ENCODE assay signal across 31 cellular contexts in the genomic region with DNA sequence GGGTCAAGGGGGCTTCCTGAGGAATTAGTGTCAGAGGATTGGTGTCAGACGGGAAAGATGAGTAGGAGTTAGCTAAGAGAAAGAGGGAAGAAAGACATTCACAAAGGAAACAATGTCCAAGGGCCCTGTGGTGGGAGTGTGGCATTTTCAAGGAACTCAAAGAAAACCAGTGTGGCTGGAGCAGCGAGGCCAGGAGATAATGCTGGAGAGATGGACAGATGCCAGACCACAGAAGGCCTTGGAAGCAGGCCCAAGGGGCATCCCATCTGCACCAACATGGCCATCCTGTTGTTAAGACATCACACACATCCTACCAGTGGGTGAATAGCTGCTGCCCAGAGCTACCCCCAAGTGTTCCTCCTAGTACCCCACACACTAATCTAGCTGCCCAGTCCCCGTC. TPM values are rescaled to one million over a fixed set of nuclear protein-coding genes. Genes with fewer than 3 reads are reported as not detected.
A peak's percentile ranks its signal among the peaks of the same experiment; 100 is the strongest.
DNase-seq lines count a peak whose midpoint lies in the region; ATAC-seq, FAIRE-seq and TF ChIP-seq lines count a peak whose summit lies in the region.
"Had no signal": no experiment of that assay in that cellular context is flagged by ENCODE, and none has a peak within 500 bp of the region (broad histone marks: within the 10 kb centered on the region; RNA-seq: fewer than 3 reads in every experiment).

No MANE protein-coding gene starts in this region.

- no peaks in the 10 kb centered on the region for H3K79me2 ChIP-seq in astrocyte (ENCODE audit: insufficient read depth, low read length)
- no peaks in the 10 kb centered on the region for H3K79me2 ChIP-seq in osteoblast (ENCODE audit: insufficient read depth, low read length)
- H3K79me2 ChIP-seq: parathyroid adenoma had no signal

- ATAC-seq in HG03039 (IDR thresholded peaks at IDR 0.05; ENCODE audit: unreplicated experiment) = no peak
- ATAC-seq: left lobe of liver, T-helper 17 cell, upper lobe of right lung had no signal

- no peak overlapping the region for H2AFZ ChIP-seq in astrocyte (ENCODE audit: low read depth, low read length)
- no peak overlapping the region for H2AFZ ChIP-seq in osteoblast (ENCODE audit: low read length)
- H2AFZ ChIP-seq: parathyroid adenoma had no signal

- H4K20me1 ChIP-seq in astrocyte (ENCODE audit: insufficient read depth, low read length) (no peaks in the 10 kb centered on the region), osteoblast (ENCODE audit: insufficient read depth, low read length) (no peaks in the 10 kb centered on the region)

- H3K4me3 ChIP-seq in astrocyte (ENCODE audit: insufficient read depth, low read depth, low read length) (no peak overlapping the region), osteoblast (ENCODE audit: insufficient read depth, low read length) (no peak overlapping the region)
- H3K4me3 ChIP-seq: adrenal gland, suprapubic skin, upper lobe of right lung had no signal

- no peaks in the 10 kb centered on the region for H3K36me3 Mint-ChIP-seq in astrocyte (ENCODE audit: low read depth, unreplicated experiment)

- H3K4me1 ChIP-seq in astrocyte (ENCODE audit: insufficient read depth, low read length) (no peaks in the 10 kb centered on the region), osteoblast (ENCODE audit: insufficient read depth, low read length) (peaks cover 28% of the 10 kb centered on the region)
- H3K4me1 ChIP-seq: adrenal gland, Caco-2, parathyroid adenoma, suprapubic skin, upper lobe of right lung had no signal

- H3K27ac ChIP-seq in astrocyte (ENCODE audit: low read depth, low read length) = no peak overlapping the region
- H3K27ac ChIP-seq in osteoblast (ENCODE audit: low read depth, low read length) = no peak overlapping the region
- H3K27ac ChIP-seq: adrenal gland, parathyroid adenoma, suprapubic skin, upper lobe of right lung had no signal

- H3K27me3 ChIP-seq in astrocyte (ENCODE audit: insufficient read depth, low read length) (no peaks in the 10 kb centered on the region), osteoblast (ENCODE audit: insufficient read depth, low read length) (peaks cover 5% of the 10 kb centered on the region)
- H3K27me3 ChIP-seq: adrenal gland, suprapubic skin, upper lobe of right lung had no signal

- DNase-seq in EH (ENCODE audit: low read depth) (peak; percentile 27), LoVo (ENCODE audit: low spot score) (peak; percentile 22), astrocyte (ENCODE audit: low read depth) (peak; percentile 2), osteoblast (ENCODE audit: insufficient read length, low spot score, missing footprints) (peak; percentile 30), NCI-H2107 (lab: John Stamatoyannopoulos, UW) (no peak), NCI-H2081 (lab: John Stamatoyannopoulos, UW) (no peak), DMS79 (lab: John Stamatoyannopoulos, UW) (no peak)
- DNase-seq: activated CD4-positive, alpha-beta memory T cell treated with anti-CD3 and anti-CD28 coated beads, Interleukin-2, amount 10 ng/mL, durations not matched to agents 7 days and 5 days; activated CD8-positive, alpha-beta memory T cell treated with anti-CD3 and anti-CD28 coated beads, Interleukin-2, amount 50 U/mL, for 48 hours; activated naive CD4-positive, alpha-beta T cell treated with anti-CD3 and anti-CD28 coated beads for 36 hours; C1 segment of cervical spinal cord; Caco-2; H7; Karpas-422; NCI-H1048; nephron progenitor cell; stimulated activated CD4-positive, alpha-beta T cell treated with anti-CD3 and anti-CD28 coated beads, Interleukin-1b, Interleukin-23, amount 100 ng/mL, for 48 hours; stimulated activated naive CD4-positive, alpha-beta T cell treated with Interleukin-2 at 50 U/mL for 16 hours; T-helper 17 cell; upper lobe of right lung had no signal

- H3K27ac Mint-ChIP-seq in astrocyte (ENCODE audit: unreplicated experiment) = no peak overlapping the region
- H3K27ac Mint-ChIP-seq: activated CD4-positive, alpha-beta memory T cell treated with anti-CD3 and anti-CD28 coated beads, Interleukin-2, amount 10 ng/mL, durations not matched to agents 7 days and 5 days; activated naive CD4-positive, alpha-beta T cell treated with anti-CD3 and anti-CD28 coated beads for 36 hours; activated T-helper 1 cell treated with anti-CD3 and anti-CD28 coated beads, Interleukin-12 subunit alpha, Interleukin-12 subunit beta, Interleukin-2, Interleukin-4 antibody, amounts not matched to agents 30 ng/mL and 10 ng/mL and 1 ng/mL, durations not matched to agents 14 hours and 24 hours and 36 hours; memory B cell; nephron progenitor cell; T-helper 17 cell had no signal

- TF ChIP-seq CTCF in astrocyte (IDR thresholded peaks at IDR 0.05; ENCODE audit: insufficient read depth, low read depth, low read length) = no peak
- no peak for TF ChIP-seq CTCF in osteoblast (IDR thresholded peaks at IDR 0.05; ENCODE audit: extremely low read depth, low read depth, low read length)

- FAIRE-seq in astrocyte (lab: Jason Lieb, UNC) = no peak
- FAIRE-seq: bronchial epithelial cell, endothelial cell of umbilical vein, GM18507, GM19239 had no signal

- H3K4me2 ChIP-seq in astrocyte (ENCODE audit: low read length) (no peak overlapping the region), osteoblast (ENCODE audit: insufficient read depth, low read length) (no peak overlapping the region)

- H3K27me3 Mint-ChIP-seq in astrocyte (ENCODE audit: low read depth, unreplicated experiment) = no peaks in the 10 kb centered on the region

- no peak overlapping the region for H3K4me3 Mint-ChIP-seq in astrocyte (ENCODE audit: unreplicated experiment)
- H3K4me3 Mint-ChIP-seq: activated CD4-positive, alpha-beta memory T cell treated with anti-CD3 and anti-CD28 coated beads, Interleukin-2, amount 10 ng/mL, durations not matched to agents 7 days and 5 days; activated naive CD4-positive, alpha-beta T cell treated with anti-CD3 and anti-CD28 coated beads for 36 hours; activated T-helper 1 cell treated with anti-CD3 and anti-CD28 coated beads, Interleukin-12 subunit alpha, Interleukin-12 subunit beta, Interleukin-2, Interleukin-4 antibody, amounts not matched to agents 30 ng/mL and 10 ng/mL and 1 ng/mL, durations not matched to agents 14 hours and 24 hours and 36 hours; memory B cell; nephron progenitor cell; T-helper 17 cell had no signal

- H3K9ac ChIP-seq in astrocyte (ENCODE audit: low read length) = no peak overlapping the region
- H3K9ac ChIP-seq: parathyroid adenoma had no signal

- H3K36me3 ChIP-seq in astrocyte (ENCODE audit: insufficient read depth, low read length) = no peaks in the 10 kb centered on the region
- H3K36me3 ChIP-seq in osteoblast (ENCODE audit: insufficient read depth, low read length) = no peaks in the 10 kb centered on the region
- H3K36me3 ChIP-seq: adrenal gland, suprapubic skin, upper lobe of right lung had no signal

- H3K9me3 Mint-ChIP-seq in astrocyte (ENCODE audit: unreplicated experiment) = no peaks in the 10 kb centered on the region
- H3K9me3 Mint-ChIP-seq: activated CD4-positive, alpha-beta memory T cell treated with anti-CD3 and anti-CD28 coated beads, Interleukin-2, amount 10 ng/mL, durations not matched to agents 7 days and 5 days; activated naive CD4-positive, alpha-beta T cell treated with anti-CD3 and anti-CD28 coated beads for 36 hours; activated T-helper 1 cell treated with anti-CD3 and anti-CD28 coated beads, Interleukin-12 subunit alpha, Interleukin-12 subunit beta, Interleukin-2, Interleukin-4 antibody, amounts not matched to agents 30 ng/mL and 10 ng/mL and 1 ng/mL, durations not matched to agents 14 hours and 24 hours and 36 hours had no signal

- H3K4me1 Mint-ChIP-seq in astrocyte (ENCODE audit: low read depth, unreplicated experiment) = peaks cover 3% of the 10 kb centered on the region

- no peaks in the 10 kb centered on the region for H3K9me3 ChIP-seq in astrocyte (ENCODE audit: insufficient read depth, low read depth, low read length)
- no peaks in the 10 kb centered on the region for H3K9me3 ChIP-seq in osteoblast (ENCODE audit: low read depth, low read length)
- H3K9me3 ChIP-seq: adrenal gland, Caco-2, suprapubic skin, upper lobe of right lung had no signal

RNA-seq across cellular contexts. Expression of a gene that starts 36.1 kb away (rescaled TPM):
- total RNA-seq in astrocyte (56.3 and 60.2 TPM in 2 replicates), osteoblast (39.8 and 43.0 TPM in 2 replicates)

Comparison
In these comparisons a context has a peak if more than half of its experiments do, and no peak if none do; other contexts are left out.
1. DNase-seq: peak in EH (single experiment), LoVo (single experiment), astrocyte (single experiment) and osteoblast (single experiment); none in NCI-H2107 (single experiment), NCI-H2081 (0 of 2) and DMS79 (single experiment).